9 cellular contexts compared by ENCODE assay signal in the genomic region with DNA sequence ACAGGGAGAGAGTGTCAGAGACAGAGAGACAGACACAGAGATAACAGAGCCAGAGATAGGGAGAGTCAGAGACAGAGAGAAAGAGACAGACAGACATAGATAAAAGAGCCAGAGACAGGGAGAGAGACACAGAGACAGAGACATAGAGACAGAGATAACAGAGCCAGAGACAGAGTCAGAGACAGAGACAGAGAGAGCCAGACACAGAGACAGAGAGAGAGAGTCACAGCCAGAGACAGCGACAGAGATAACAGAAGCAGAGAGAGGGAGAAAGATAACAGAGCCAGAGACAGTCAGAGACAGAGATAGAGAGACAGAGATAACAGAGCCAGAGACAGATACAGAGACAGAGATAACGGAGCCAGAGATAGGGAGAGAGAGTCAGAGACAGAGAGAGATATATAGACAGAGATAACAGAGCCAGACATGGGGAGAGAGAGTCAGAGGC. TPM values are rescaled to one million over a fixed set of nuclear protein-coding genes. Genes with fewer than 3 reads are reported as not detected.
DNase-seq lines count a peak whose midpoint lies in the region; ATAC-seq, FAIRE-seq and TF ChIP-seq lines count a peak whose summit lies in the region.
"Had no signal": no experiment of that assay in that cellular context is flagged by ENCODE, and none has a peak within 500 bp of the region (broad histone marks: within the 10 kb centered on the region; RNA-seq: fewer than 3 reads in every experiment).

No MANE protein-coding gene starts in this region.

- dilution Hi-C loops in mammary epithelial cell (cut with HindIII; ENCODE audit: low sequenced_read_pairs), result no loop called here

- no peaks in the 10 kb centered on the region for H3K9me3 ChIP-seq in BLaER1
- no peaks in the 10 kb centered on the region for H3K9me3 ChIP-seq in HUES48 (ENCODE audit: control insufficient read depth, insufficient read depth, low read length)
- H3K9me3 ChIP-seq in mammary epithelial cell (replicated peaks; ENCODE audit: insufficient read depth, low read length), result no peaks in the 10 kb centered on the region
- H3K9me3 ChIP-seq in naive thymus-derived CD4-positive, alpha-beta T cell (ENCODE audit: control insufficient read depth in 2 of 3, low read length in 3 of 3), result no peaks in the 10 kb centered on the region
- H3K9me3 ChIP-seq in kidney (ENCODE audit: control insufficient read depth in 1 of 2, low read length in 2 of 2), result no peaks in the 10 kb centered on the region

- peaks cover 30 to 42% (median 34%) of the 10 kb centered on the region in 7 donors for H3K4me1 Mint-ChIP-seq in naive thymus-derived CD4-positive, alpha-beta T cell

- H3K79me2 ChIP-seq in mammary epithelial cell (ENCODE audit: insufficient read depth, low read length), result peaks cover 43% of the 10 kb centered on the region

- peaks cover 0 to 4% (median 0%) of the 10 kb centered on the region in 11 donors for H3K9me3 Mint-ChIP-seq in naive thymus-derived CD4-positive, alpha-beta T cell

- H3K27me3 ChIP-seq in BLaER1, result no peaks in the 10 kb centered on the region
- peaks cover 53% of the 10 kb centered on the region for H3K27me3 ChIP-seq in HUES48 (ENCODE audit: control insufficient read depth, insufficient read depth, low read length)
- no peaks in the 10 kb centered on the region for H3K27me3 ChIP-seq in mammary epithelial cell (ENCODE audit: insufficient read depth, low read length)
- H3K27me3 ChIP-seq in naive thymus-derived CD4-positive, alpha-beta T cell (ENCODE audit: control insufficient read depth in 2 of 2, insufficient read depth in 2 of 2, low read length in 2 of 2), result peaks cover 0 to 16% of the 10 kb centered on the region in 2 donors

- WGBS in mammary epithelial cell (ENCODE audit: low coverage, missing lambda C conversion rate), result 97% methylated on average over 2 of the region's 2 CpGs

- peaks cover 27 to 46% (median 28%) of the 10 kb centered on the region in 5 donors for H3K27me3 Mint-ChIP-seq in naive thymus-derived CD4-positive, alpha-beta T cell

- BruUV-seq in mammary epithelial cell (replicated peaks; lab: Mats Ljungman, UMichigan), result no TSS peak

- no peak overlapping the region; the same call in 1 of the 2 replicates for H3K9ac ChIP-seq in BLaER1
- H3K9ac ChIP-seq in HUES48 (ENCODE audit: low read depth, low read length), result no peak overlapping the region
- peak overlapping the region; percentile 91 for H3K9ac ChIP-seq in mammary epithelial cell (ENCODE audit: insufficient read depth, low read length)
- H3K9ac ChIP-seq in kidney (ENCODE audit: low read length in 2 of 2), result peak overlapping the region in 1 of 2 donors; percentile 69

- H3K4me3 Mint-ChIP-seq in naive thymus-derived CD4-positive, alpha-beta T cell, result peak overlapping the region; percentile 6 to 93 (median 86)

- TF ChIP-seq CTCF in mammary epithelial cell (conservative IDR thresholded peaks at IDR 0.05 in 1 of 2, IDR thresholded peaks at IDR 0.05 in 1 of 2; ENCODE audit: extremely low read depth in 1 of 2, insufficient read depth in 1 of 2, low read depth in 1 of 2, low read length in 2 of 2) (no peak), kidney (IDR thresholded peaks at IDR 0.05; ENCODE audit: borderline replicate concordance, extremely low read depth, insufficient read depth) (no peak)

- H3K36me3 Mint-ChIP-seq in naive thymus-derived CD4-positive, alpha-beta T cell, result peaks cover 0 to 3% (median 0%) of the 10 kb centered on the region in 5 donors

- H4K20me1 ChIP-seq in BLaER1, result peaks cover 16% of the 10 kb centered on the region
- H4K20me1 ChIP-seq in mammary epithelial cell (ENCODE audit: insufficient read depth, low read length), result no peaks in the 10 kb centered on the region

- in situ Hi-C loops in mammary epithelial cell (cut with MboI; ENCODE audit: low sequenced_read_pairs in 2 of 2), result loop anchor here in 1 of 2 donors (5.0 kb wide), 1 partner anchor 102 kb away; no protein-coding TSS in a partner anchor

- peak overlapping the region in 5 of 9 donors; percentile 46 to 85 (median 66) for H3K27ac Mint-ChIP-seq in naive thymus-derived CD4-positive, alpha-beta T cell

- peaks cover 60% of the 10 kb centered on the region for H3K4me1 ChIP-seq in BLaER1
- H3K4me1 ChIP-seq in HUES48 (ENCODE audit: control insufficient read depth, insufficient read depth, low read length), result peaks cover 12% of the 10 kb centered on the region; the same call in 1 of the 2 replicates
- H3K4me1 ChIP-seq in mammary epithelial cell (ENCODE audit: insufficient read depth, low read length), result peaks cover 11% of the 10 kb centered on the region
- H3K4me1 ChIP-seq in naive thymus-derived CD4-positive, alpha-beta T cell (ENCODE audit: control insufficient read depth in 2 of 2, insufficient read depth in 2 of 2, low read length in 2 of 2), result peaks cover 20 to 24% of the 10 kb centered on the region in 2 donors
- H3K4me1 ChIP-seq in kidney (ENCODE audit: control insufficient read depth in 1 of 2, insufficient read depth in 1 of 2, low read depth in 1 of 2, low read length in 2 of 2), result peaks cover 0 to 8% of the 10 kb centered on the region in 2 donors

- peak overlapping the region; percentile 94 for H2AFZ ChIP-seq in mammary epithelial cell (ENCODE audit: low read depth, low read length)

- no peak for DNase-seq in mammary epithelial cell
- DNase-seq in naive thymus-derived CD4-positive, alpha-beta T cell, result no peak
- no peak for DNase-seq in NCI-H82 (lab: John Stamatoyannopoulos, UW)
- DNase-seq in kidney, result no peak
- DNase-seq in activated CD4-positive, alpha-beta T cell treated with anti-CD3 and anti-CD28 coated beads, Interleukin-2, amount 50 U/mL, for 4 hours, result no peak

- H3K4me3 ChIP-seq in BLaER1, result peak overlapping the region; percentile 97; the same call in 1 of the 2 replicates
- peak overlapping the region; percentile 71 for H3K4me3 ChIP-seq in HUES48 (ENCODE audit: low read depth, low read length)
- peak overlapping the region; percentile 63 to 88 (median 77) for H3K4me3 ChIP-seq in mammary epithelial cell (replicated peaks in 1 of 3; ENCODE audit: insufficient read depth in 1 of 3, low read depth in 2 of 3, low read length in 3 of 3)
- no peak overlapping the region for H3K4me3 ChIP-seq in naive thymus-derived CD4-positive, alpha-beta T cell (ENCODE audit: low read length)
- H3K4me3 ChIP-seq in kidney (ENCODE audit: low read length in 2 of 2), result peak overlapping the region in 1 of 2 donors; percentile 70

- H3K27ac ChIP-seq in BLaER1 (peak overlapping the region; percentile 95; the same call in 1 of the 2 replicates), HUES48 (ENCODE audit: low read depth, low read length) (no peak overlapping the region), mammary epithelial cell (ENCODE audit: insufficient read depth, low read depth, low read length) (peak overlapping the region; percentile 90), kidney (ENCODE audit: low read depth in 2 of 2, low read length in 2 of 2) (no peak overlapping the region)
- no peak overlapping the region for H3K27ac ChIP-seq in naive thymus-derived CD4-positive, alpha-beta T cell (ENCODE audit: low read depth, low read length)

- H3K36me3 ChIP-seq in BLaER1, result peaks cover 6% of the 10 kb centered on the region
- no peaks in the 10 kb centered on the region for H3K36me3 ChIP-seq in HUES48 (ENCODE audit: control insufficient read depth, insufficient read depth, low read length)
- H3K36me3 ChIP-seq in mammary epithelial cell (ENCODE audit: insufficient read depth, low read length), result peaks cover 2% of the 10 kb centered on the region
- no peaks in the 10 kb centered on the region for H3K36me3 ChIP-seq in naive thymus-derived CD4-positive, alpha-beta T cell (ENCODE audit: control insufficient read depth in 2 of 3, insufficient read depth in 3 of 3, low read length in 3 of 3)
- H3K36me3 ChIP-seq in kidney (ENCODE audit: control insufficient read depth in 1 of 2, insufficient read depth in 2 of 2, low read length in 2 of 2), result no peaks in the 10 kb centered on the region

- ATAC-seq in naive thymus-derived CD4-positive, alpha-beta T cell, result no peak
- ATAC-seq in HG03342 (IDR thresholded peaks at IDR 0.05; ENCODE audit: unreplicated experiment), result no peak

- no peak for FAIRE-seq in kidney (lab: Jason Lieb, UNC)

- CTCF ChIA-PET in mammary epithelial cell (lab: Charles Lee; ENCODE audit: low non-redundant PET), result no interaction called here
- CTCF ChIA-PET in naive thymus-derived CD4-positive, alpha-beta T cell (lab: Charles Lee), result no interaction called here

- POLR2A ChIA-PET in naive thymus-derived CD4-positive, alpha-beta T cell (lab: Charles Lee), result interaction anchor here (1.7 kb wide), 1 partner anchor 22 kb away, joined by 4 read pairs; no protein-coding TSS in a partner anchor

- intact Hi-C loops in mammary epithelial cell (cut with micrococcal nuclease) (loop anchor here (1.0 to 5.0 kb wide), 5 partner anchors 14 to 332 kb away; a partner anchor contains a TSS), kidney (cut with DNase I) (no loop called here)
- intact Hi-C loops in naive thymus-derived CD4-positive, alpha-beta T cell (cut with micrococcal nuclease), result loop anchor here (1.0 to 5.0 kb wide), 6 partner anchors 13 to 332 kb away; a partner anchor contains a TSS

- H3K4me2 ChIP-seq in BLaER1, result peak overlapping the region; percentile 87
- peak overlapping the region; percentile 74 for H3K4me2 ChIP-seq in mammary epithelial cell (ENCODE audit: insufficient read depth, low read depth, low read length)

RNA-seq across cellular contexts. Expression of a gene that starts 0.9 kb away (rescaled TPM):
- total RNA-seq in mammary epithelial cell, result 10 to 100 TPM in 1 of 2 donors, 1 to 10 TPM in 1; 9.5 to 15.2 TPM
- polyA plus RNA-seq in mammary epithelial cell, result 20.5 TPM
- polyA minus RNA-seq in mammary epithelial cell, result 23.8 TPM
- total RNA-seq in naive thymus-derived CD4-positive, alpha-beta T cell, result 1 to 10 TPM in 3 of 5 experiments, under 1 TPM in 1, not detected in 1; 0.38 to 3.9 (median 3.0) TPM
- not detected for polyA plus RNA-seq in naive thymus-derived CD4-positive, alpha-beta T cell
- 1.1 TPM for total RNA-seq in kidney
- polyA plus RNA-seq in kidney (ENCODE audit: insufficient read depth, low read depth, low replicate concordance), result 0.62 TPM

RNA-seq across cellular contexts. Expression of a gene that starts 27.9 kb away (rescaled TPM):
- not detected for total RNA-seq in mammary epithelial cell
- polyA plus RNA-seq in mammary epithelial cell, result 0.09 TPM
- not detected for polyA minus RNA-seq in mammary epithelial cell
- total RNA-seq in naive thymus-derived CD4-positive, alpha-beta T cell, result 1 to 10 TPM; 1.5 to 7.6 (median 2.6) TPM
- polyA plus RNA-seq in naive thymus-derived CD4-positive, alpha-beta T cell, result 1 to 10 TPM; 1.5 to 4.5 TPM
- 4.4 TPM for total RNA-seq in kidney
- 11.3 TPM for polyA plus RNA-seq in kidney (ENCODE audit: insufficient read depth, low read depth, low replicate concordance)
- total RNA-seq: lung microvascular endothelial cell had no signal

RNA-seq across cellular contexts. Expression of a gene that starts 48.4 kb away (rescaled TPM):
- total RNA-seq in mammary epithelial cell (under 1 TPM in 1 of 2 donors, not detected in 1; 0.33 TPM), kidney (8.2 TPM)
- polyA plus RNA-seq in mammary epithelial cell (0.26 TPM), kidney (ENCODE audit: insufficient read depth, low read depth, low replicate concordance) (2.6 TPM)
- not detected for polyA minus RNA-seq in mammary epithelial cell
- 100 to 1,000 TPM; 106 to 142 (median 118) TPM for total RNA-seq in naive thymus-derived CD4-positive, alpha-beta T cell
- 100 to 1,000 TPM in 1 of 2 donors, 10 to 100 TPM in 1; 57.3 to 142 TPM for polyA plus RNA-seq in naive thymus-derived CD4-positive, alpha-beta T cell
- total RNA-seq: lung microvascular endothelial cell had no signal

Comparison
In these comparisons a context has a peak if more than half of its experiments do, and no peak if none do; other contexts are left out.
1. H3K27ac ChIP-seq: peak in BLaER1 (single experiment) and mammary epithelial cell (single experiment); none in HUES48 (single experiment), naive thymus-derived CD4-positive, alpha-beta T cell (single experiment) and kidney (0 of 2).
2. RNA of a gene that starts 48.4 kb away (total RNA-seq): 106 to 142 TPM in naive thymus-derived CD4-positive, alpha-beta T cell; 8.2 TPM in kidney (single experiment) and 0.33 TPM in mammary epithelial cell; every median in the first group is over 10 times any median in the second.